9 cellular contexts compared by ENCODE assay signal in the genomic region with DNA sequence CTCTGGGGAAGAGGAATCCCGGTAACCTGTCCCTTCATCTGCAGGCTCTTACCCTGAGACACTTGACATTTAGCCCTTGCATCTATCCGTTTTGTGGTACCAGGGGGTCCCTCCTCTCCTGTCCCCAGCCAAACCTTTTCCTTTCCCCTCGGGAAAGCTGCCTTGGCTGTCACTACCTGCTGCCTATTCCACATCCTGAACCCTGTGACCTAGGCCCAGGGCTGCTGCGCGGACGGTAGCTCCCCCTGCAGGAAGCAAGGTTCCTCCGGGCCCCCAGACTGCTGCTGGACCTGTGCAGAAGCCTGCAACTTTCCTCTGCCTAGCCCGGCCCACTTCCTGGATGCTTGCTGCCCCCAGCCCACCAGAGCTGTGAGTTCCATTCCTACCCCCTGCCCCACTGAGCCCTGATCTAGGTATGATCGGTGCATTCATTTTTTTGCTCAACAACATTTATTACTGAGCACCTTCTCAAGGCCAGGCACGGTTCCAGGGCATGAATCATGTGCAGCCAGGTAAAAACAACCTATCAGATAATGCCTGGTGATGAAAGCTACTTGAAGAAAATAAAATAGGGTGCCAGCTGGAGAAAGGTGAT. TPM values are rescaled to one million over a fixed set of nuclear protein-coding genes. Genes with fewer than 3 reads are reported as not detected.
DNase-seq lines count a peak whose midpoint lies in the region; TF ChIP-seq lines count a peak whose summit lies in the region.
"Had no signal": no experiment of that assay in that cellular context is flagged by ENCODE, and none has a peak within 500 bp of the region (broad histone marks: within the 10 kb centered on the region; RNA-seq: fewer than 3 reads in every experiment).

No MANE protein-coding gene starts in this region.

- no peaks in the 10 kb centered on the region for H3K36me3 ChIP-seq in Karpas-422 (ENCODE audit: insufficient read depth, low read length)

- H3K4me3 ChIP-seq in Karpas-422 (ENCODE audit: low read length) (peak overlapping the region; percentile 31; the same call in 1 of the 2 replicates), foreskin fibroblast (ENCODE audit: low read depth in 1 of 2, low read length in 2 of 2) (no peak overlapping the region)

- H4K20me1 ChIP-seq in Karpas-422 (ENCODE audit: insufficient read depth, low read depth, low read length) = no peaks in the 10 kb centered on the region

- DNase-seq in D341Med (ENCODE audit: low spot score) (peak; percentile 61), Karpas-422 (peak; percentile 86), foreskin fibroblast (peak in 1 of 2 donors; percentile 56), foreskin melanocyte (no peak), NCI-H2029 treated with DMSO at 0.1 percent for 48 hours (lab: John Stamatoyannopoulos, UW) (no peak), NCI-H146 treated with DMSO at 0.1 percent for 48 hours (lab: John Stamatoyannopoulos, UW; ENCODE audit: unreplicated experiment) (no peak)
- peak; percentile 41 for DNase-seq in activated CD8-positive, alpha-beta memory T cell treated with anti-CD3 and anti-CD28 coated beads, Interleukin-2, amount 50 U/mL, for 4 hours
- peak in 2 of 3 donors; percentile 29 to 48 for DNase-seq in stimulated activated CD4-positive, alpha-beta T cell treated with anti-CD3 and anti-CD28 coated beads, TNF-alpha, amount 100 ng/mL, for 48 hours (ENCODE audit: low read depth in 3 of 3)

- 0 out of 2 replicates have a peak, but pooled peaks cover 3% of the 10 kb centered on the region for H3K79me2 ChIP-seq in Karpas-422 (ENCODE audit: low read length)

- H2AFZ ChIP-seq in Karpas-422 (ENCODE audit: low read length) = peak overlapping the region; percentile 72; the same call in 1 of the 2 replicates

- H3K9me2 ChIP-seq in Karpas-422 (replicated peaks; ENCODE audit: insufficient read depth, low read length) = no peaks in the 10 kb centered on the region

- peak; percentile 56 for TF ChIP-seq CTCF in foreskin fibroblast (IDR thresholded peaks at IDR 0.05; ENCODE audit: low read depth, low read length)

- H3K27me3 ChIP-seq in Karpas-422 (ENCODE audit: low read length) = no peaks in the 10 kb centered on the region

- no peaks in the 10 kb centered on the region for H3K9me3 ChIP-seq in Karpas-422 (ENCODE audit: low read length)

- no peak overlapping the region for H3K27ac ChIP-seq in Karpas-422 (ENCODE audit: low read length)

- H3K4me1 ChIP-seq in Karpas-422 (ENCODE audit: low read length) = peaks cover 31% of the 10 kb centered on the region

- H3K9ac ChIP-seq in Karpas-422 (ENCODE audit: low read length) = peak overlapping the region; percentile 52

- peak overlapping the region; percentile 50 for H3K4me2 ChIP-seq in Karpas-422 (ENCODE audit: low read depth, low read length, poor library complexity, severe bottlenecking)

RNA-seq across cellular contexts. Expression of gene ALDOA, which starts 10.5 kb away (rescaled TPM):
- 1,486 and 1,797 TPM in 2 replicates for total RNA-seq in Karpas-422 (2014; rRNA removed; shearing (Covaris generic); ENCODE audit: low replicate concordance)

RNA-seq across cellular contexts. Expression of gene PPP4C, which starts 20.7 kb away (rescaled TPM):
- 103 and 154 TPM in 2 replicates for total RNA-seq in Karpas-422 (2014; rRNA removed; shearing (Covaris generic); ENCODE audit: low replicate concordance)

RNA-seq across cellular contexts. Expression of gene TLCD3B, which starts 24.0 kb away (rescaled TPM):
- 1.0 TPM in 1 of 2 replicates, not detected in the other for total RNA-seq in Karpas-422 (2014; rRNA removed; shearing (Covaris generic); ENCODE audit: low replicate concordance)

RNA-seq across cellular contexts. Expression of gene C16orf92, which starts 32.1 kb away (rescaled TPM):
- total RNA-seq in Karpas-422 (2014; rRNA removed; shearing (Covaris generic); ENCODE audit: low replicate concordance) = not detected in 2 replicates
- total RNA-seq: NCI-H460 had no signal

RNA-seq across cellular contexts. Expression of gene TBX6, which starts 36.7 kb away (rescaled TPM):
- total RNA-seq in Karpas-422 (2014; rRNA removed; shearing (Covaris generic); ENCODE audit: low replicate concordance) = 1.8 and 2.1 TPM in 2 replicates

Comparison
In these comparisons a context has a peak if more than half of its experiments do, and no peak if none do; other contexts are left out.
1. DNase-seq: peak in D341Med (single experiment), Karpas-422 (single experiment), activated CD8-positive, alpha-beta memory T cell treated with anti-CD3 and anti-CD28 coated beads, Interleukin-2, amount 50 U/mL, for 4 hours (single experiment) and stimulated activated CD4-positive, alpha-beta T cell treated with anti-CD3 and anti-CD28 coated beads, TNF-alpha, amount 100 ng/mL, for 48 hours (2 of 3); none in foreskin melanocyte (single experiment), NCI-H2029 treated with DMSO at 0.1 percent for 48 hours (single experiment) and NCI-H146 treated with DMSO at 0.1 percent for 48 hours (single experiment).